18 cellular contexts compared by ENCODE assay signal in the genomic region with DNA sequence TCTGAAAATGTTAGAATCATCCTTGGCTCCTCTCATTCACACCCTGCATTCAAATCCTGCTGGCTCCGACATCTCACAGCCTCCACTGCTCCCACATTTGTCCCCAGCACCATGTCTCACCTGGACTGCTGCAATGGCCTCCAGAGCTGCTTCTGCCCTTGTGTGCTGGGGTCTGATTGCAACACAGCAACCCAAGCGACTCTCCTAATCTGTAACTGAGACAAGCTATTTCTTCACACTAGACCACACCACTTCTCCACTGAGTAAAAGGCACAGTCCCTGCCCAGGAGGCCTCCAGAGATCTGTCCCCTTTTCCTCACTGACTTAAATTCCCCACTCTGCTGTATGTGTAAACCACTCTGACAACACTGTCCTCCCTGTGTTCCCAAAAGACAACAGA.
A peak's percentile ranks its signal among the peaks of the same experiment; 100 is the strongest.
DNase-seq lines count a peak whose midpoint lies in the region; ATAC-seq, FAIRE-seq and TF ChIP-seq lines count a peak whose summit lies in the region.
"Had no signal": no experiment of that assay in that cellular context is flagged by ENCODE, and none has a peak within 500 bp of the region (broad histone marks: within the 10 kb centered on the region; RNA-seq: fewer than 3 reads in every experiment).

No MANE protein-coding gene starts in this region.

- H3K27ac ChIP-seq in HepG2 (ENCODE audit: extremely low read length, insufficient read depth, low read length) (no peak overlapping the region), right lobe of liver (no peak overlapping the region), hepatocyte (peak overlapping the region; percentile 49), vagina (peak overlapping the region; percentile 42)
- H3K27ac ChIP-seq: HL-60 had no signal

- H3K4me1 ChIP-seq in HepG2 (ENCODE audit: insufficient read depth, low read length) (no peaks in the 10 kb centered on the region), right lobe of liver (no peaks in the 10 kb centered on the region), hepatocyte (ENCODE audit: insufficient read depth) (peaks cover 25% of the 10 kb centered on the region), vagina (no peaks in the 10 kb centered on the region)
- H3K4me1 ChIP-seq: HAP-1 had no signal

- 0% methylated on average over 2 of the region's 2 CpGs for WGBS in HepG2 (ENCODE audit: low lambda C conversion rate)
- WGBS in right lobe of liver (ENCODE audit: insufficient coverage, low coverage, low lambda C conversion rate, missing lambda C conversion rate): 23% methylated on average over 2 of the region's 2 CpGs
- 67% methylated on average over 2 of the region's 2 CpGs for WGBS in hepatocyte (ENCODE audit: low lambda C conversion rate, missing lambda C conversion rate)

- ATAC-seq in HepG2: no peak
- ATAC-seq in right lobe of liver: no peak

- H3K27me3 ChIP-seq in HepG2 (ENCODE audit: control insufficient read depth in 1 of 2, insufficient read depth in 2 of 2, low read length in 2 of 2): no peaks in the 10 kb centered on the region
- H3K27me3 ChIP-seq in right lobe of liver: no peaks in the 10 kb centered on the region
- no peaks in the 10 kb centered on the region for H3K27me3 ChIP-seq in hepatocyte
- H3K27me3 ChIP-seq in vagina: no peaks in the 10 kb centered on the region

- H3K9ac ChIP-seq in HepG2 (ENCODE audit: insufficient read depth, low read depth, low read length): no peak overlapping the region

- intact Hi-C loops in HepG2 (cut with micrococcal nuclease; ENCODE audit: unreplicated experiment): no loop called here
- intact Hi-C loops in right lobe of liver (cut with DNase I): no loop called here
- intact Hi-C loops in vagina (cut with DNase I): no loop called here

- no peaks in the 10 kb centered on the region for H3K9me2 ChIP-seq in hepatocyte (replicated peaks; ENCODE audit: insufficient read depth)

- TF ChIP-seq CTCF in HepG2 (CRISPR knock-in tag; IDR thresholded peaks at IDR 0.05) (no peak), right lobe of liver (IDR thresholded peaks at IDR 0.05) (no peak), NB4 (IDR thresholded peaks at IDR 0.05; ENCODE audit: low read depth, low read length) (no peak), hepatocyte (IDR thresholded peaks at IDR 0.05; ENCODE audit: poor library complexity) (no peak), vagina (IDR thresholded peaks at IDR 0.05) (no peak)

- H3K9me3 ChIP-seq in HepG2 (ENCODE audit: low read length): no peaks in the 10 kb centered on the region
- no peaks in the 10 kb centered on the region for H3K9me3 ChIP-seq in right lobe of liver
- no peaks in the 10 kb centered on the region for H3K9me3 ChIP-seq in hepatocyte (ENCODE audit: low read depth)
- H3K9me3 ChIP-seq in vagina: no peaks in the 10 kb centered on the region
- H3K9me3 ChIP-seq: HAP-1 had no signal

- POLR2A ChIA-PET in HepG2 (lab: Yijun Ruan, JAX): no interaction called here

- BruUV-seq in HepG2 (replicated peaks; lab: Mats Ljungman, UMichigan): no TSS peak

- CTCF ChIA-PET in HepG2 (lab: Yijun Ruan, JAX; ENCODE audit: low intra/inter-chr PET ratio, low total read pairs): no interaction called here

- DNase-seq in HepG2 (ENCODE audit: low spot score) (no peak), right lobe of liver (no peak), NB4 (ENCODE audit: low read depth) (peak; percentile 9), hepatocyte (ENCODE audit: low spot score) (peak; percentile 25), vagina (ENCODE audit: extremely low spot score in 2 of 2) (no peak), NCI-H2081 (lab: John Stamatoyannopoulos, UW) (no peak), GM12891 (ENCODE audit: insufficient read length, low spot score) (no peak), NCI-H446 (lab: John Stamatoyannopoulos, UW) (no peak)
- DNase-seq: 8988T; C1 segment of cervical spinal cord; CD4-positive, alpha-beta T cell; DMS79; GOT3 had no signal

- no peak for FAIRE-seq in HepG2 (lab: Jason Lieb, UNC)
- no peak for FAIRE-seq in GM12891 (lab: Jason Lieb, UNC)
- FAIRE-seq: G401.6, GM12892, GM19239 had no signal

- no peak overlapping the region for H2AFZ ChIP-seq in HepG2 (ENCODE audit: low read length)
- no peak overlapping the region for H2AFZ ChIP-seq in hepatocyte

- in situ Hi-C loops in HepG2 (cut with HindIII; ENCODE audit: extremely low pct_ligation_motif_present, low pct_unique_long_range_greater_than_20kb): no loop called here

- no peak overlapping the region for H3K4me2 ChIP-seq in HepG2 (ENCODE audit: low read depth, low read length)
- no peak overlapping the region for H3K4me2 ChIP-seq in hepatocyte

- no peaks in the 10 kb centered on the region for H3K36me3 ChIP-seq in HepG2 (replicated peaks in 1 of 2; ENCODE audit: control insufficient read depth in 1 of 2, insufficient read depth in 2 of 2, low read length in 2 of 2)
- no peaks in the 10 kb centered on the region for H3K36me3 ChIP-seq in right lobe of liver
- no peaks in the 10 kb centered on the region for H3K36me3 ChIP-seq in hepatocyte (replicated peaks; ENCODE audit: insufficient read depth, low read depth)
- H3K36me3 ChIP-seq in vagina: no peaks in the 10 kb centered on the region
- H3K36me3 ChIP-seq: HAP-1 had no signal

- TF ChIP-seq EP300 in HepG2 (IDR thresholded peaks at IDR 0.05; ENCODE audit: low read depth in 2 of 2, low read length in 2 of 2): no peak
- no peak for TF ChIP-seq EP300 in HepG2 (CRISPR knock-in tag; IDR thresholded peaks at IDR 0.05; ENCODE audit: borderline replicate concordance)

- H3K4me3 ChIP-seq in HepG2 (replicated peaks in 1 of 3; ENCODE audit: insufficient read depth in 1 of 3, low read depth in 2 of 3, low read length in 3 of 3) (no peak overlapping the region), right lobe of liver (no peak overlapping the region), NB4 (ENCODE audit: low read depth, low read length) (no peak overlapping the region), hepatocyte (no peak overlapping the region), vagina (no peak overlapping the region)
- H3K4me3 ChIP-seq: HAP-1 had no signal

- H3K79me2 ChIP-seq in HepG2 (ENCODE audit: insufficient read depth, low read length) (no peaks in the 10 kb centered on the region), hepatocyte (no peaks in the 10 kb centered on the region)

- no peak for TF ChIP-seq POLR2A in HepG2 (IDR thresholded peaks at IDR 0.05; ENCODE audit: insufficient read depth in 1 of 2, low read depth in 2 of 2, low read length in 2 of 2)
- no peak for TF ChIP-seq POLR2A in right lobe of liver (IDR thresholded peaks at IDR 0.05)
- TF ChIP-seq POLR2A in NB4 (IDR thresholded peaks at IDR 0.05; ENCODE audit: extremely low read depth, insufficient read length): no peak
- TF ChIP-seq POLR2A in vagina (IDR thresholded peaks at IDR 0.05): no peak
- TF ChIP-seq POLR2A in GM12891 (IDR thresholded peaks at IDR 0.05; ENCODE audit: low read depth, low read length): no peak

- no peak for TF ChIP-seq RAD21 in HepG2 (CRISPR knock-in tag; IDR thresholded peaks at IDR 0.05)

- H4K20me1 ChIP-seq in HepG2 (ENCODE audit: insufficient read depth, low read length): no peaks in the 10 kb centered on the region
- no peaks in the 10 kb centered on the region for H4K20me1 ChIP-seq in hepatocyte (ENCODE audit: insufficient read depth, poor library complexity, severe bottlenecking)

TF ChIP-seq in HepG2, 621 proteins besides CTCF, POLR2A, EP300 and RAD21 (continues in another document):
- TF ChIP-seq GATAD2A (CRISPR knock-in tag; IDR thresholded peaks at IDR 0.05): no peak
- no peak for TF ChIP-seq ZNF761 (CRISPR knock-in tag; conservative IDR thresholded peaks at IDR 0.05)
- no peak for TF ChIP-seq CHD4 (IDR thresholded peaks at IDR 0.05; ENCODE audit: borderline replicate concordance, low read length)
- peak; percentile 24; the same call in 1 of the 2 replicates for TF ChIP-seq CEBPB (IDR thresholded peaks at IDR 0.05; ENCODE audit: borderline replicate concordance, low read depth, low read length)
- TF ChIP-seq HBP1 (CRISPR knock-in tag; IDR thresholded peaks at IDR 0.05; ENCODE audit: low read depth): no peak
- no peak for TF ChIP-seq ZZZ3 (CRISPR knock-in tag; IDR thresholded peaks at IDR 0.05; ENCODE audit: borderline replicate concordance)
- TF ChIP-seq ZNF607 (CRISPR knock-in tag; IDR thresholded peaks at IDR 0.05; ENCODE audit: borderline replicate concordance): no peak
- TF ChIP-seq ISL2 (CRISPR knock-in tag; IDR thresholded peaks at IDR 0.05): no peak

TF ChIP-seq in GM12891, 5 proteins besides CTCF, POLR2A, EP300 and RAD21:
- TF ChIP-seq TAF1 (IDR thresholded peaks at IDR 0.05; ENCODE audit: low read depth, low read length): no peak
- TF ChIP-seq POLR2AphosphoS5 (IDR thresholded peaks at IDR 0.05; ENCODE audit: low read depth, low read length): no peak
- TF ChIP-seq PAX5 (IDR thresholded peaks at IDR 0.05; ENCODE audit: insufficient read depth, low read length, severe bottlenecking): no peak
- TF ChIP-seq POU2F2 (IDR thresholded peaks at IDR 0.05; ENCODE audit: low read depth, low read length): no peak
- TF ChIP-seq SPI1 (IDR thresholded peaks at IDR 0.05; ENCODE audit: low read depth, low read length): no peak

Comparison
In these comparisons a context has a peak if more than half of its experiments do, and no peak if none do; other contexts are left out.
1. DNase-seq: peak in NB4 (single experiment) and hepatocyte (single experiment); none in HepG2 (single experiment), right lobe of liver (0 of 3), vagina (0 of 2), NCI-H2081 (0 of 2), GM12891 (single experiment) and NCI-H446 (0 of 2).
2. H3K27ac ChIP-seq: peak in hepatocyte (single experiment) and vagina (single experiment); none in HepG2 (single experiment) and right lobe of liver (0 of 3).